ENCODE assay signal across 1 cellular context in genomic region chr20:20095114-20095872, GRCh38.
TF ChIP-seq lines count a peak whose summit lies in the region.

No MANE protein-coding gene starts in this region.

TF ChIP-seq in IMR-90, 13 proteins besides CTCF, POLR2A, EP300 and RAD21 (continued from another document):
- TF ChIP-seq ELK1 (IDR thresholded peaks at IDR 0.05; ENCODE audit: borderline replicate concordance, low read depth, low read length), result no peak
